ENCODE assay signal across 15 cellular contexts in genomic region chr5:100787648-100788047, GRCh38.
DNase-seq lines count a peak whose midpoint lies in the region; ATAC-seq and TF ChIP-seq lines count a peak whose summit lies in the region.
"Had no signal": no experiment of that assay in that cellular context is flagged by ENCODE, and none has a peak within 500 bp of the region (broad histone marks: within the 10 kb centered on the region; RNA-seq: fewer than 3 reads in every experiment).

No MANE protein-coding gene starts in this region.

- H3K79me2 ChIP-seq in OCI-LY3 (ENCODE audit: low read length): no peaks in the 10 kb centered on the region
- H3K79me2 ChIP-seq in H9 (ENCODE audit: insufficient read depth, low read length): no peaks in the 10 kb centered on the region

- no peak for TF ChIP-seq CTCF in OCI-LY3 (IDR thresholded peaks at IDR 0.05; ENCODE audit: low read depth, low read length)
- TF ChIP-seq CTCF in H9 (conservative IDR thresholded peaks at IDR 0.05): no peak
- TF ChIP-seq CTCF in ascending aorta (IDR thresholded peaks at IDR 0.05): no peak
- no peak for TF ChIP-seq CTCF in esophagus muscularis mucosa (IDR thresholded peaks at IDR 0.05)

- H3K27ac ChIP-seq in OCI-LY3 (ENCODE audit: low read length) (peak overlapping the region; percentile 65), H9 (ENCODE audit: insufficient read length, low read depth, low read length) (no peak overlapping the region), ascending aorta (no peak overlapping the region), esophagus muscularis mucosa (replicated peaks in 1 of 4) (no peak overlapping the region)
- H3K27ac ChIP-seq: heart right ventricle had no signal

- H3K4me1 ChIP-seq in OCI-LY3 (ENCODE audit: low read length): peaks cover 48% of the 10 kb centered on the region
- no peaks in the 10 kb centered on the region for H3K4me1 ChIP-seq in HAP-1
- H3K4me1 ChIP-seq in H9 (ENCODE audit: insufficient read depth, low read length): peaks cover 3% of the 10 kb centered on the region; the same call in 1 of the 2 replicates
- no peaks in the 10 kb centered on the region for H3K4me1 ChIP-seq in ascending aorta
- H3K4me1 ChIP-seq in esophagus muscularis mucosa: no peaks in the 10 kb centered on the region

- in situ Hi-C loops in HAP-1 (cut with MboI; ENCODE audit: low sequenced_read_pairs): no loop called here

- peaks cover 9 to 14% (median 10%) of the 10 kb centered on the region in 3 experiments for H3K36me3 Mint-ChIP-seq in H9 (ENCODE audit: insufficient read depth in 1 of 3, low read depth in 3 of 3)
- H3K36me3 Mint-ChIP-seq: CD8-positive, alpha-beta T cell had no signal

- H2BK5ac ChIP-seq in H9 (ENCODE audit: insufficient read length, low read length): no peak overlapping the region

- no peaks in the 10 kb centered on the region for H3K79me1 ChIP-seq in H9 (ENCODE audit: insufficient read depth, low read depth, low read length, poor library complexity, severe bottlenecking)

- H3K9me3 ChIP-seq in OCI-LY3 (ENCODE audit: insufficient read depth, low read length) (no peaks in the 10 kb centered on the region), HAP-1 (no peaks in the 10 kb centered on the region), H9 (ENCODE audit: control insufficient read depth, low read depth, low read length) (no peaks in the 10 kb centered on the region), ascending aorta (no peaks in the 10 kb centered on the region), esophagus muscularis mucosa (no peaks in the 10 kb centered on the region)
- H3K9me3 ChIP-seq: heart right ventricle had no signal

- DNase-seq in HAP-1 (ENCODE audit: low spot score in 2 of 2) (no peak), H9 (no peak), ascending aorta (ENCODE audit: low spot score in 2 of 2) (no peak), esophagus muscularis mucosa (ENCODE audit: extremely low spot score) (no peak)
- DNase-seq: CD8-positive, alpha-beta T cell; effector CD4-positive, alpha-beta T cell; heart right ventricle; NCI-H1436; nucleus accumbens; stimulated activated naive CD8-positive, alpha-beta T cell treated with anti-CD3 and anti-CD28 coated beads, Interleukin-15, Interleukin-2, amounts not matched to agents 100 U/mL and 50 U/mL, for 24 hours had no signal

- H2BK12ac ChIP-seq in H9 (ENCODE audit: insufficient read length, low read depth, low read length): no peak overlapping the region

- H4K5ac ChIP-seq in H9 (ENCODE audit: insufficient read length, low read depth, low read length): no peak overlapping the region

- no peak overlapping the region for H2BK20ac ChIP-seq in H9 (ENCODE audit: low read depth, low read length, poor library complexity, severe bottlenecking)

- no peak overlapping the region for H3K23ac ChIP-seq in H9 (ENCODE audit: insufficient read length, low read depth, low read length)

- H2AFZ ChIP-seq in OCI-LY3 (ENCODE audit: low read depth, low read length) (no peak overlapping the region), H9 (ENCODE audit: low read length) (no peak overlapping the region)

- H3T11ph ChIP-seq in H9 (ENCODE audit: low read length): no peak overlapping the region

- intact Hi-C loops in ascending aorta (cut with DNase I): no loop called here
- intact Hi-C loops in esophagus muscularis mucosa (cut with DNase I): no loop called here

- no peak overlapping the region for H3K18ac ChIP-seq in H9 (ENCODE audit: insufficient read length, low read depth, low read length)

- no peak overlapping the region for H4K91ac ChIP-seq in H9 (ENCODE audit: insufficient read length, low read depth, low read length)

- H3K56ac ChIP-seq in H9 (ENCODE audit: insufficient read length, low read depth, low read length): no peak overlapping the region

- no peaks in the 10 kb centered on the region for H3K36me3 ChIP-seq in OCI-LY3 (replicated peaks; ENCODE audit: low read depth, low read length)
- H3K36me3 ChIP-seq in HAP-1 (replicated peaks): no peaks in the 10 kb centered on the region
- no peaks in the 10 kb centered on the region for H3K36me3 ChIP-seq in ascending aorta
- no peaks in the 10 kb centered on the region for H3K36me3 ChIP-seq in esophagus muscularis mucosa
- H3K36me3 ChIP-seq: heart right ventricle had no signal

- TF ChIP-seq EP300 in esophagus muscularis mucosa (IDR thresholded peaks at IDR 0.05): no peak

- peaks cover 18 to 23% of the 10 kb centered on the region in 2 experiments for H3K4me1 Mint-ChIP-seq in H9

- no peak overlapping the region for H3K4ac ChIP-seq in H9 (ENCODE audit: low read depth, low read length)

- no peak overlapping the region for H4K8ac ChIP-seq in H9 (replicated peaks; ENCODE audit: insufficient read length, low read depth, low read length)

- H3K4me2 ChIP-seq in OCI-LY3 (ENCODE audit: low read length) (peak overlapping the region; percentile 57; the same call in 1 of the 2 replicates), H9 (ENCODE audit: insufficient read depth, insufficient read length, low read length) (no peak overlapping the region)

- WGBS in H9 (ENCODE audit: extremely low coverage, insufficient read length, low lambda C conversion rate): no CpG with 5 or more reads among the region's 2 CpGs
- WGBS in esophagus muscularis mucosa: 94% methylated on average over 2 of the region's 2 CpGs

- H3K27me3 ChIP-seq in OCI-LY3 (ENCODE audit: low read depth, low read length) (no peaks in the 10 kb centered on the region), HAP-1 (ENCODE audit: low read depth) (no peaks in the 10 kb centered on the region), H9 (ENCODE audit: insufficient read depth, low read length) (no peaks in the 10 kb centered on the region), ascending aorta (no peaks in the 10 kb centered on the region), esophagus muscularis mucosa (no peaks in the 10 kb centered on the region)
- H3K27me3 ChIP-seq: heart right ventricle had no signal

- H3K27ac Mint-ChIP-seq in H9: no peak overlapping the region; a peak in 1 of 7 replicates
- H3K27ac Mint-ChIP-seq: CD8-positive, alpha-beta T cell; T-helper 1 cell treated with Interleukin-12 subunit alpha and Interleukin-12 subunit beta and Interleukin-4 antibody, amounts not matched to agents 30 μg/mL and 1 μg/mL, for 36 hours had no signal

- no peak overlapping the region for H2BK15ac ChIP-seq in H9 (ENCODE audit: low read depth, low read length)

- no peak for TF ChIP-seq POLR2A in esophagus muscularis mucosa (IDR thresholded peaks at IDR 0.05; ENCODE audit: low read depth)

- H3K9ac ChIP-seq in OCI-LY3 (ENCODE audit: low read length) (no peak overlapping the region), H9 (ENCODE audit: extremely low read depth, insufficient read length, low read length) (no peak overlapping the region)

- H2BK120ac ChIP-seq in H9 (ENCODE audit: low read depth, low read length, poor library complexity, severe bottlenecking): no peak overlapping the region

- H3K4me3 Mint-ChIP-seq in H9: no peak overlapping the region
- H3K4me3 Mint-ChIP-seq: CD8-positive, alpha-beta T cell; T-helper 1 cell treated with Interleukin-12 subunit alpha and Interleukin-12 subunit beta and Interleukin-4 antibody, amounts not matched to agents 30 μg/mL and 1 μg/mL, for 36 hours had no signal

- no peak overlapping the region for H3K4me3 ChIP-seq in OCI-LY3 (ENCODE audit: low read length)
- H3K4me3 ChIP-seq in HAP-1: no peak overlapping the region
- H3K4me3 ChIP-seq in ascending aorta: no peak overlapping the region
- no peak overlapping the region for H3K4me3 ChIP-seq in esophagus muscularis mucosa
- H3K4me3 ChIP-seq: heart right ventricle had no signal

- no peaks in the 10 kb centered on the region for H4K20me1 ChIP-seq in OCI-LY3 (ENCODE audit: insufficient read depth, low read length)
- H4K20me1 ChIP-seq in H9 (ENCODE audit: control insufficient read depth, insufficient read depth, insufficient read length): no peaks in the 10 kb centered on the region

- no peaks in the 10 kb centered on the region for H3K23me2 ChIP-seq in H9 (ENCODE audit: insufficient read length, low read depth, low read length, poor library complexity, severe bottlenecking)

- H2AK5ac ChIP-seq in H9 (ENCODE audit: insufficient read length, low read length): no peak overlapping the region

- H3K27me3 Mint-ChIP-seq in H9 (ENCODE audit: low read depth): no peaks in the 10 kb centered on the region; the same call in 1 of the 2 replicates

- peaks cover 14 to 22% of the 10 kb centered on the region in 2 experiments for H3K9me3 Mint-ChIP-seq in H9
- H3K9me3 Mint-ChIP-seq: CD8-positive, alpha-beta T cell had no signal

- ATAC-seq in GM18858 (IDR thresholded peaks at IDR 0.05; ENCODE audit: unreplicated experiment) (peak; percentile 92), GM21515 (IDR thresholded peaks at IDR 0.05; ENCODE audit: unreplicated experiment) (peak; percentile 73), HG03045 (IDR thresholded peaks at IDR 0.05; ENCODE audit: unreplicated experiment) (peak; percentile 63)
- ATAC-seq: CD8-positive, alpha-beta T cell; heart right ventricle; stimulated activated naive CD8-positive, alpha-beta T cell treated with anti-CD3 and anti-CD28 coated beads, Interleukin-15, Interleukin-2, amounts not matched to agents 100 U/mL and 50 U/mL, for 24 hours had no signal

- no peak overlapping the region for H3K14ac ChIP-seq in H9 (ENCODE audit: insufficient read depth, low read length)
